Comparison of ENCODE assay signal across 10 cellular contexts in genomic region chr19:49692102-49692599, GRCh38. TPM values are rescaled to one million over a fixed set of nuclear protein-coding genes. Genes with fewer than 3 reads are reported as not detected.
DNase-seq lines count a peak whose midpoint lies in the region; ATAC-seq, FAIRE-seq and TF ChIP-seq lines count a peak whose summit lies in the region.
"Had no signal": no experiment of that assay in that cellular context is flagged by ENCODE, and none has a peak within 500 bp of the region (broad histone marks: within the 10 kb centered on the region; RNA-seq: fewer than 3 reads in every experiment).

No MANE protein-coding gene starts in this region.

- H2BK5ac ChIP-seq in mesendoderm (ENCODE audit: low read length): no peak overlapping the region

- no peak overlapping the region for H2AK5ac ChIP-seq in mesendoderm (ENCODE audit: low read length)

- no peak for TF ChIP-seq CTCF in HepG2 (CRISPR knock-in tag; IDR thresholded peaks at IDR 0.05)
- TF ChIP-seq CTCF in right lobe of liver (IDR thresholded peaks at IDR 0.05): no peak
- no peak for TF ChIP-seq CTCF in brain microvascular endothelial cell (IDR thresholded peaks at IDR 0.05; ENCODE audit: low read depth, low read length, missing control alignments)

- POLR2A ChIA-PET in HepG2 (lab: Yijun Ruan, JAX): no interaction called here

- peak; percentile 7 for ATAC-seq in HepG2
- no peak for ATAC-seq in right lobe of liver
- no peak for ATAC-seq in GM19035 (IDR thresholded peaks at IDR 0.05; ENCODE audit: unreplicated experiment)

- DNase-seq in HepG2 (ENCODE audit: low spot score): no peak
- no peak for DNase-seq in right lobe of liver
- no peak for DNase-seq in brain microvascular endothelial cell
- DNase-seq in mesendoderm: no peak
- DNase-seq in NCI-H2029 treated with DMSO at 0.1 percent for 48 hours (lab: John Stamatoyannopoulos, UW): no peak
- DNase-seq in NCI-H510A (lab: John Stamatoyannopoulos, UW): no peak
- no peak for DNase-seq in GM03348 (ENCODE audit: low spot score)
- DNase-seq: AML-193, T-helper 9 cell had no signal

- H3K4me3 ChIP-seq in HepG2 (replicated peaks in 1 of 3; ENCODE audit: insufficient read depth in 1 of 3, low read depth in 2 of 3, low read length in 3 of 3) (no peak overlapping the region), right lobe of liver (no peak overlapping the region), brain microvascular endothelial cell (ENCODE audit: low read depth, low read length) (peak overlapping the region; percentile 52), mesendoderm (ENCODE audit: low read length) (no peak overlapping the region)

- peak overlapping the region; percentile 50 for H3K56ac ChIP-seq in mesendoderm (ENCODE audit: low read length)

- 70% methylated on average over 6 of the region's 17 CpGs for WGBS in HepG2 (ENCODE audit: low lambda C conversion rate)
- 93% methylated on average over 6 of the region's 17 CpGs for WGBS in right lobe of liver (ENCODE audit: insufficient coverage, low coverage, low lambda C conversion rate, missing lambda C conversion rate)
- no CpG with 5 or more reads among the region's 17 CpGs for WGBS in mesendoderm (ENCODE audit: extremely low coverage, insufficient coverage, low lambda C conversion rate)

- TF ChIP-seq RAD21 in HepG2 (CRISPR knock-in tag; IDR thresholded peaks at IDR 0.05): no peak

- in situ Hi-C loops in HepG2 (cut with HindIII; ENCODE audit: extremely low pct_ligation_motif_present, low pct_unique_long_range_greater_than_20kb): no loop called here
- in situ Hi-C loops in brain microvascular endothelial cell (cut with HindIII; ENCODE audit: low pct_ligation_motif_present, low sequenced_read_pairs): no loop called here

- H4K20me1 ChIP-seq in HepG2 (ENCODE audit: insufficient read depth, low read length): no peaks in the 10 kb centered on the region

- no peak overlapping the region for H3K4ac ChIP-seq in mesendoderm (ENCODE audit: low read depth, low read length)

- H3K36me3 ChIP-seq in HepG2 (replicated peaks in 1 of 2; ENCODE audit: control insufficient read depth in 1 of 2, insufficient read depth in 2 of 2, low read length in 2 of 2): peaks cover 4 to 10% of the 10 kb centered on the region in 2 experiments; a peak in 3 of 5 replicates
- H3K36me3 ChIP-seq in right lobe of liver: no peaks in the 10 kb centered on the region
- H3K36me3 ChIP-seq in brain microvascular endothelial cell (replicated peaks): no peaks in the 10 kb centered on the region
- no peaks in the 10 kb centered on the region for H3K36me3 ChIP-seq in mesendoderm (ENCODE audit: control insufficient read depth, insufficient read depth, low read length)

- no peak for TF ChIP-seq EP300 in HepG2 (IDR thresholded peaks at IDR 0.05; ENCODE audit: low read depth in 2 of 2, low read length in 2 of 2)
- TF ChIP-seq EP300 in HepG2 (CRISPR knock-in tag; IDR thresholded peaks at IDR 0.05; ENCODE audit: borderline replicate concordance): no peak

- H3K4me2 ChIP-seq in HepG2 (ENCODE audit: low read depth, low read length) (no peak overlapping the region), mesendoderm (ENCODE audit: low read length) (no peak overlapping the region)

- H3K18ac ChIP-seq in mesendoderm (ENCODE audit: low read length): no peak overlapping the region

- intact Hi-C loops in HepG2 (cut with micrococcal nuclease; ENCODE audit: unreplicated experiment): no loop called here
- intact Hi-C loops in right lobe of liver (cut with DNase I): no loop called here

- no peak overlapping the region for H2BK15ac ChIP-seq in mesendoderm (replicated peaks; ENCODE audit: low read depth)

- H3K9me3 ChIP-seq in HepG2 (ENCODE audit: low read length) (no peaks in the 10 kb centered on the region), right lobe of liver (no peaks in the 10 kb centered on the region)

- no peaks in the 10 kb centered on the region for H3K79me1 ChIP-seq in mesendoderm (ENCODE audit: low read length)

- no peak overlapping the region for H3K23ac ChIP-seq in mesendoderm (ENCODE audit: low read length)

- H3K4me1 ChIP-seq in HepG2 (ENCODE audit: insufficient read depth, low read length): no peaks in the 10 kb centered on the region
- H3K4me1 ChIP-seq in right lobe of liver: peaks cover 0 to 17% (median 2%) of the 10 kb centered on the region in 4 donors
- peaks cover 2% of the 10 kb centered on the region for H3K4me1 ChIP-seq in mesendoderm (ENCODE audit: control insufficient read depth, low read depth, low read length)

- H4K8ac ChIP-seq in mesendoderm (ENCODE audit: low read depth, low read length): no peak overlapping the region

- H3K79me2 ChIP-seq in HepG2 (ENCODE audit: insufficient read depth, low read length): no peaks in the 10 kb centered on the region
- H3K79me2 ChIP-seq in mesendoderm (ENCODE audit: control insufficient read depth, insufficient read depth, low read length): no peaks in the 10 kb centered on the region

- H3K27ac ChIP-seq in HepG2 (ENCODE audit: extremely low read length, insufficient read depth, low read length) (no peak overlapping the region), right lobe of liver (no peak overlapping the region), brain microvascular endothelial cell (no peak overlapping the region), mesendoderm (ENCODE audit: low read depth, low read length) (no peak overlapping the region)

- H4K5ac ChIP-seq in mesendoderm (ENCODE audit: low read length): no peak overlapping the region

- no peak overlapping the region for H3K9ac ChIP-seq in HepG2 (ENCODE audit: insufficient read depth, low read depth, low read length)
- peak overlapping the region; percentile 49 for H3K9ac ChIP-seq in mesendoderm (ENCODE audit: low read length)

- no peak overlapping the region for H2BK120ac ChIP-seq in mesendoderm (ENCODE audit: low read depth, low read length)

- no peak overlapping the region for H2AFZ ChIP-seq in HepG2 (ENCODE audit: low read length)

- CTCF ChIA-PET in HepG2 (lab: Yijun Ruan, JAX; ENCODE audit: low intra/inter-chr PET ratio, low total read pairs): no interaction called here

- H3K27me3 ChIP-seq in HepG2 (ENCODE audit: control insufficient read depth in 1 of 2, insufficient read depth in 2 of 2, low read length in 2 of 2) (no peaks in the 10 kb centered on the region), right lobe of liver (no peaks in the 10 kb centered on the region), brain microvascular endothelial cell (replicated peaks) (no peaks in the 10 kb centered on the region), mesendoderm (ENCODE audit: insufficient read depth, low read length, poor library complexity) (no peaks in the 10 kb centered on the region)

- no TSS peak for BruUV-seq in HepG2 (replicated peaks; lab: Mats Ljungman, UMichigan)

- no peak for FAIRE-seq in HepG2 (lab: Jason Lieb, UNC)

- TF ChIP-seq POLR2A in HepG2 (IDR thresholded peaks at IDR 0.05; ENCODE audit: insufficient read depth in 1 of 2, low read depth in 2 of 2, low read length in 2 of 2): no peak
- no peak for TF ChIP-seq POLR2A in right lobe of liver (IDR thresholded peaks at IDR 0.05)

RNA-seq across cellular contexts. Expression of gene CPT1C, which starts 1.2 kb away (rescaled TPM):
- not detected in 2 replicates for total RNA-seq in HepG2 (2016; rRNA removed; fragmentation: Illumina TruSeq; extraction: Trizol)
- total RNA-seq in HepG2 (2016; cell fraction: cytosol; rRNA removed; fragmentation: Illumina TruSeq; extraction: Trizol; ENCODE audit: low read depth): not detected in 2 replicates
- total RNA-seq in HepG2 (2016; cell fraction: insoluble cytoplasmic fraction; rRNA removed; fragmentation: Illumina TruSeq; extraction: Trizol): not detected in 2 replicates
- not detected in 2 replicates for total RNA-seq in HepG2 (2016; cell fraction: membrane; rRNA removed; fragmentation: Illumina TruSeq; extraction: Trizol)
- total RNA-seq in HepG2 (2016; cell fraction: nucleus; rRNA removed; fragmentation: Illumina TruSeq; extraction: Trizol): not detected in 2 replicates
- 0.07 and 0.18 TPM in 2 replicates for polyA plus RNA-seq in HepG2 (2011; rRNA removed)
- polyA plus RNA-seq in HepG2 (2011; cell fraction: cytosol; rRNA removed): 0.23 and 0.29 TPM in 2 replicates
- polyA plus RNA-seq in HepG2 (2011; cell fraction: nucleus; rRNA removed): 0.37 and 0.47 TPM in 2 replicates
- 0.15 and 0.39 TPM in 2 replicates for polyA plus RNA-seq in HepG2 (2012)
- 0.17 TPM in 1 of 2 replicates, not detected in the other for polyA plus RNA-seq in HepG2 (2016; cell fraction: cytosol; fragmentation: Illumina TruSeq; extraction: Trizol; ENCODE audit: low read depth)
- not detected in 2 replicates for polyA plus RNA-seq in HepG2 (2016; cell fraction: insoluble cytoplasmic fraction; fragmentation: Illumina TruSeq; extraction: Trizol; ENCODE audit: low read depth)
- not detected in 2 replicates for polyA plus RNA-seq in HepG2 (2016; cell fraction: membrane; fragmentation: Illumina TruSeq; extraction: Trizol; ENCODE audit: low read depth)
- polyA plus RNA-seq in HepG2 (2016; cell fraction: nucleus; fragmentation: Illumina TruSeq; extraction: Trizol; ENCODE audit: insufficient read depth, low read depth): not detected in 2 replicates
- 2.0 TPM in 1 of 2 replicates, not detected in the other for polyA minus RNA-seq in HepG2 (2011; rRNA and poly(A)+ RNA removed; ENCODE audit: low replicate concordance)
- not detected in 2 replicates for polyA minus RNA-seq in HepG2 (2011; cell fraction: cytosol; rRNA and poly(A)+ RNA removed)
- polyA minus RNA-seq in HepG2 (2011; cell fraction: nucleus; rRNA and poly(A)+ RNA removed): not detected in 2 replicates
- 1 to 10 TPM in 3 of 6 experiments, under 1 TPM in 3; 0.43 to 6.7 (median 0.97) TPM for total RNA-seq in right lobe of liver
- polyA plus RNA-seq in mesendoderm (2013, experiment 1 of 2): 19.1 TPM
- polyA plus RNA-seq in mesendoderm (2013, experiment 2 of 2): 21.9 TPM

RNA-seq across cellular contexts. Expression of gene ADM5, which starts 2.8 kb away (rescaled TPM):
- total RNA-seq in HepG2 (2016; rRNA removed; fragmentation: Illumina TruSeq; extraction: Trizol) (1.1 and 2.7 TPM in 2 replicates), right lobe of liver (under 1 TPM; 0.19 to 0.70 (median 0.51) TPM)
- total RNA-seq in HepG2 (2016; cell fraction: cytosol; rRNA removed; fragmentation: Illumina TruSeq; extraction: Trizol; ENCODE audit: low read depth): 0.40 and 0.71 TPM in 2 replicates
- total RNA-seq in HepG2 (2016; cell fraction: insoluble cytoplasmic fraction; rRNA removed; fragmentation: Illumina TruSeq; extraction: Trizol): 0.88 and 3.2 TPM in 2 replicates
- 0.40 and 0.41 TPM in 2 replicates for total RNA-seq in HepG2 (2016; cell fraction: membrane; rRNA removed; fragmentation: Illumina TruSeq; extraction: Trizol)
- total RNA-seq in HepG2 (2016; cell fraction: nucleus; rRNA removed; fragmentation: Illumina TruSeq; extraction: Trizol): 2.7 and 4.3 TPM in 2 replicates
- polyA plus RNA-seq in HepG2 (2011; rRNA removed): 4.1 and 4.7 TPM in 2 replicates
- 0.71 and 1.3 TPM in 2 replicates for polyA plus RNA-seq in HepG2 (2011; cell fraction: cytosol; rRNA removed)
- 60.3 and 95.3 TPM in 2 replicates for polyA plus RNA-seq in HepG2 (2011; cell fraction: nucleus; rRNA removed)
- polyA plus RNA-seq in HepG2 (2012): 1.6 and 2.8 TPM in 2 replicates
- 0.72 and 0.75 TPM in 2 replicates for polyA plus RNA-seq in HepG2 (2016; cell fraction: cytosol; fragmentation: Illumina TruSeq; extraction: Trizol; ENCODE audit: low read depth)
- polyA plus RNA-seq in HepG2 (2016; cell fraction: insoluble cytoplasmic fraction; fragmentation: Illumina TruSeq; extraction: Trizol; ENCODE audit: low read depth): 0.62 and 0.95 TPM in 2 replicates
- polyA plus RNA-seq in HepG2 (2016; cell fraction: membrane; fragmentation: Illumina TruSeq; extraction: Trizol; ENCODE audit: low read depth): 0.78 and 1.1 TPM in 2 replicates
- polyA plus RNA-seq in HepG2 (2016; cell fraction: nucleus; fragmentation: Illumina TruSeq; extraction: Trizol; ENCODE audit: insufficient read depth, low read depth): 13.9 and 14.8 TPM in 2 replicates
- polyA minus RNA-seq in HepG2 (2011; rRNA and poly(A)+ RNA removed; ENCODE audit: low replicate concordance): 3.2 and 4.3 TPM in 2 replicates
- not detected in 2 replicates for polyA minus RNA-seq in HepG2 (2011; cell fraction: cytosol; rRNA and poly(A)+ RNA removed)
- 6.6 and 10.9 TPM in 2 replicates for polyA minus RNA-seq in HepG2 (2011; cell fraction: nucleus; rRNA and poly(A)+ RNA removed)
- polyA plus RNA-seq in mesendoderm (2013, experiment 1 of 2): 5.8 TPM
- polyA plus RNA-seq in mesendoderm (2013, experiment 2 of 2): 5.4 TPM

RNA-seq across cellular contexts. Expression of gene PRMT1, which starts 15.1 kb away (rescaled TPM):
- total RNA-seq in HepG2 (2016; rRNA removed; fragmentation: Illumina TruSeq; extraction: Trizol): 324 and 372 TPM in 2 replicates
- total RNA-seq in HepG2 (2016; cell fraction: cytosol; rRNA removed; fragmentation: Illumina TruSeq; extraction: Trizol; ENCODE audit: low read depth): 103 and 108 TPM in 2 replicates
- 334 and 405 TPM in 2 replicates for total RNA-seq in HepG2 (2016; cell fraction: insoluble cytoplasmic fraction; rRNA removed; fragmentation: Illumina TruSeq; extraction: Trizol)
- 115 and 120 TPM in 2 replicates for total RNA-seq in HepG2 (2016; cell fraction: membrane; rRNA removed; fragmentation: Illumina TruSeq; extraction: Trizol)
- 123 and 139 TPM in 2 replicates for total RNA-seq in HepG2 (2016; cell fraction: nucleus; rRNA removed; fragmentation: Illumina TruSeq; extraction: Trizol)
- 374 and 400 TPM in 2 replicates for polyA plus RNA-seq in HepG2 (2011; rRNA removed)
- 396 and 593 TPM in 2 replicates for polyA plus RNA-seq in HepG2 (2011; cell fraction: cytosol; rRNA removed)
- 354 and 430 TPM in 2 replicates for polyA plus RNA-seq in HepG2 (2011; cell fraction: nucleus; rRNA removed)
- 181 and 214 TPM in 2 replicates for polyA plus RNA-seq in HepG2 (2012)
- polyA plus RNA-seq in HepG2 (2016; cell fraction: cytosol; fragmentation: Illumina TruSeq; extraction: Trizol; ENCODE audit: low read depth): 80.1 and 82.6 TPM in 2 replicates
- polyA plus RNA-seq in HepG2 (2016; cell fraction: insoluble cytoplasmic fraction; fragmentation: Illumina TruSeq; extraction: Trizol; ENCODE audit: low read depth): 379 and 381 TPM in 2 replicates
- 86.8 and 91.7 TPM in 2 replicates for polyA plus RNA-seq in HepG2 (2016; cell fraction: membrane; fragmentation: Illumina TruSeq; extraction: Trizol; ENCODE audit: low read depth)
- 224 and 236 TPM in 2 replicates for polyA plus RNA-seq in HepG2 (2016; cell fraction: nucleus; fragmentation: Illumina TruSeq; extraction: Trizol; ENCODE audit: insufficient read depth, low read depth)
- 504 and 617 TPM in 2 replicates for polyA minus RNA-seq in HepG2 (2011; rRNA and poly(A)+ RNA removed; ENCODE audit: low replicate concordance)
- polyA minus RNA-seq in HepG2 (2011; cell fraction: cytosol; rRNA and poly(A)+ RNA removed): 158 and 170 TPM in 2 replicates
- polyA minus RNA-seq in HepG2 (2011; cell fraction: nucleus; rRNA and poly(A)+ RNA removed): 133 and 141 TPM in 2 replicates
- 10 to 100 TPM; 25.3 to 63.2 (median 39.9) TPM for total RNA-seq in right lobe of liver
- polyA plus RNA-seq in mesendoderm (2013, experiment 1 of 2): 427 TPM
- polyA plus RNA-seq in mesendoderm (2013, experiment 2 of 2): 426 TPM

RNA-seq across cellular contexts. Expression of gene BCL2L12, which starts 26.4 kb away (rescaled TPM):
- total RNA-seq in HepG2 (2016; rRNA removed; fragmentation: Illumina TruSeq; extraction: Trizol) (32.6 and 40.8 TPM in 2 replicates), right lobe of liver (10 to 100 TPM in 4 of 6 experiments, 1 to 10 TPM in 2; 4.5 to 11.6 (median 10.5) TPM)
- 40.5 and 48.9 TPM in 2 replicates for total RNA-seq in HepG2 (2016; cell fraction: cytosol; rRNA removed; fragmentation: Illumina TruSeq; extraction: Trizol; ENCODE audit: low read depth)
- 24.9 and 37.3 TPM in 2 replicates for total RNA-seq in HepG2 (2016; cell fraction: insoluble cytoplasmic fraction; rRNA removed; fragmentation: Illumina TruSeq; extraction: Trizol)
- total RNA-seq in HepG2 (2016; cell fraction: membrane; rRNA removed; fragmentation: Illumina TruSeq; extraction: Trizol): 43.5 and 49.7 TPM in 2 replicates
- 21.3 and 23.0 TPM in 2 replicates for total RNA-seq in HepG2 (2016; cell fraction: nucleus; rRNA removed; fragmentation: Illumina TruSeq; extraction: Trizol)
- 25.9 and 26.8 TPM in 2 replicates for polyA plus RNA-seq in HepG2 (2011; rRNA removed)
- polyA plus RNA-seq in HepG2 (2011; cell fraction: cytosol; rRNA removed): 15.4 and 32.6 TPM in 2 replicates
- 36.4 and 36.7 TPM in 2 replicates for polyA plus RNA-seq in HepG2 (2011; cell fraction: nucleus; rRNA removed)
- 18.1 and 30.0 TPM in 2 replicates for polyA plus RNA-seq in HepG2 (2012)
- polyA plus RNA-seq in HepG2 (2016; cell fraction: cytosol; fragmentation: Illumina TruSeq; extraction: Trizol; ENCODE audit: low read depth): 55.6 and 70.4 TPM in 2 replicates
- polyA plus RNA-seq in HepG2 (2016; cell fraction: insoluble cytoplasmic fraction; fragmentation: Illumina TruSeq; extraction: Trizol; ENCODE audit: low read depth): 42.1 and 43.5 TPM in 2 replicates
- polyA plus RNA-seq in HepG2 (2016; cell fraction: membrane; fragmentation: Illumina TruSeq; extraction: Trizol; ENCODE audit: low read depth): 55.2 and 64.2 TPM in 2 replicates
- polyA plus RNA-seq in HepG2 (2016; cell fraction: nucleus; fragmentation: Illumina TruSeq; extraction: Trizol; ENCODE audit: insufficient read depth, low read depth): 55.4 and 61.4 TPM in 2 replicates
- polyA minus RNA-seq in HepG2 (2011; rRNA and poly(A)+ RNA removed; ENCODE audit: low replicate concordance): 13.7 and 25.5 TPM in 2 replicates
- 6.4 and 11.1 TPM in 2 replicates for polyA minus RNA-seq in HepG2 (2011; cell fraction: cytosol; rRNA and poly(A)+ RNA removed)
- 4.2 and 9.6 TPM in 2 replicates for polyA minus RNA-seq in HepG2 (2011; cell fraction: nucleus; rRNA and poly(A)+ RNA removed)
- polyA plus RNA-seq in mesendoderm (2013, experiment 1 of 2): 151 TPM
- polyA plus RNA-seq in mesendoderm (2013, experiment 2 of 2): 154 TPM

RNA-seq across cellular contexts. Expression of gene IRF3, which starts 26.5 kb away (rescaled TPM):
- total RNA-seq in HepG2 (2016; rRNA removed; fragmentation: Illumina TruSeq; extraction: Trizol) (61.0 and 65.5 TPM in 2 replicates), right lobe of liver (10 to 100 TPM; 29.6 to 41.8 (median 35.3) TPM)
- total RNA-seq in HepG2 (2016; cell fraction: cytosol; rRNA removed; fragmentation: Illumina TruSeq; extraction: Trizol; ENCODE audit: low read depth): 23.6 and 23.7 TPM in 2 replicates
- total RNA-seq in HepG2 (2016; cell fraction: insoluble cytoplasmic fraction; rRNA removed; fragmentation: Illumina TruSeq; extraction: Trizol): 50.6 and 64.5 TPM in 2 replicates
- 26.7 and 37.0 TPM in 2 replicates for total RNA-seq in HepG2 (2016; cell fraction: membrane; rRNA removed; fragmentation: Illumina TruSeq; extraction: Trizol)
- 30.2 and 40.5 TPM in 2 replicates for total RNA-seq in HepG2 (2016; cell fraction: nucleus; rRNA removed; fragmentation: Illumina TruSeq; extraction: Trizol)
- polyA plus RNA-seq in HepG2 (2011; rRNA removed): 61.9 and 66.2 TPM in 2 replicates
- 40.1 and 60.0 TPM in 2 replicates for polyA plus RNA-seq in HepG2 (2011; cell fraction: cytosol; rRNA removed)
- polyA plus RNA-seq in HepG2 (2011; cell fraction: nucleus; rRNA removed): 110 and 114 TPM in 2 replicates
- polyA plus RNA-seq in HepG2 (2012): 49.4 and 77.2 TPM in 2 replicates
- polyA plus RNA-seq in HepG2 (2016; cell fraction: cytosol; fragmentation: Illumina TruSeq; extraction: Trizol; ENCODE audit: low read depth): 17.9 and 23.0 TPM in 2 replicates
- 44.7 and 50.0 TPM in 2 replicates for polyA plus RNA-seq in HepG2 (2016; cell fraction: insoluble cytoplasmic fraction; fragmentation: Illumina TruSeq; extraction: Trizol; ENCODE audit: low read depth)
- 26.1 and 33.5 TPM in 2 replicates for polyA plus RNA-seq in HepG2 (2016; cell fraction: membrane; fragmentation: Illumina TruSeq; extraction: Trizol; ENCODE audit: low read depth)
- 89.5 and 108 TPM in 2 replicates for polyA plus RNA-seq in HepG2 (2016; cell fraction: nucleus; fragmentation: Illumina TruSeq; extraction: Trizol; ENCODE audit: insufficient read depth, low read depth)
- 34.8 and 80.6 TPM in 2 replicates for polyA minus RNA-seq in HepG2 (2011; rRNA and poly(A)+ RNA removed; ENCODE audit: low replicate concordance)
- 26.6 and 26.9 TPM in 2 replicates for polyA minus RNA-seq in HepG2 (2011; cell fraction: cytosol; rRNA and poly(A)+ RNA removed)
- polyA minus RNA-seq in HepG2 (2011; cell fraction: nucleus; rRNA and poly(A)+ RNA removed): 7.9 and 16.9 TPM in 2 replicates
- 94.1 TPM for polyA plus RNA-seq in mesendoderm (2013, experiment 1 of 2)
- polyA plus RNA-seq in mesendoderm (2013, experiment 2 of 2): 90.7 TPM
